12 cellular contexts compared by ENCODE assay signal in the genomic region with DNA sequence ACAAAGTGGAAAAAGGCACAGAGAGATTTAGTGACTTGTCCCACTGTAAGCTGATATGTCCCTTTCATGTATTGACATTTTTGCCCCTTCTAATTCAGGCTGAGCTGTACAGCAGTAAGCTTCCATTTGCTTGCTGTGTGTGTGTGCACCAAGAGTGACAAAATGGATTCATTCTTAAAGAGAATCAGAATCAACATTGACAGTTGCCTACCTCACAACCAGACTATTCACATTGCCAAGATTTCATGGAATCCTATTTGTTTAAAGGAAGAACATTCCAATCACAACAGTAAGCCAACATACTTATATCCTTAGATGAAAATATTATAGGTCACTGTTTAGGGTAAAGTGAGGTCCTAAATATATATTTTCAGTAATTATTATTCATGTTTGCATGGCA.
DNase-seq lines count a peak whose midpoint lies in the region; ATAC-seq and TF ChIP-seq lines count a peak whose summit lies in the region.
"Had no signal": no experiment of that assay in that cellular context is flagged by ENCODE, and none has a peak within 500 bp of the region (broad histone marks: within the 10 kb centered on the region; RNA-seq: fewer than 3 reads in every experiment).

No MANE protein-coding gene starts in this region.

- no peak overlapping the region for H3K4me3 Mint-ChIP-seq in naive thymus-derived CD8-positive, alpha-beta T cell

- DNase-seq in AG10803 (ENCODE audit: low read depth) (peak; percentile 17), NCI-H226 (peak; percentile 28), astrocyte of the spinal cord (ENCODE audit: low read depth, low spot score) (peak; percentile 22), iris pigment epithelial cell (ENCODE audit: low read depth) (peak; percentile 27), cerebellum (ENCODE audit: low spot score) (no peak), RPMI8226 (no peak)
- no peak for DNase-seq in naive thymus-derived CD8-positive, alpha-beta T cell
- no peak for DNase-seq in stimulated activated CD4-positive, alpha-beta T cell treated with anti-CD3 and anti-CD28 coated beads, Interleukin-4, amount 100 ng/mL, for 1 hour
- DNase-seq: Caco-2, NCI-H1092 treated with DMSO at 0.1 percent for 48 hours, NCI-H1694 treated with DMSO at 0.1 percent for 48 hours, NCI-H2171 had no signal

- H3K4me3 ChIP-seq in AG10803 (ENCODE audit: low read length): no peak overlapping the region
- H3K4me3 ChIP-seq in astrocyte of the spinal cord (ENCODE audit: low read depth, low read length): no peak overlapping the region

- peaks cover 2 to 9% (median 4%) of the 10 kb centered on the region in 5 donors for H3K27me3 Mint-ChIP-seq in naive thymus-derived CD8-positive, alpha-beta T cell

- TF ChIP-seq CTCF in AG10803 (conservative IDR thresholded peaks at IDR 0.05; ENCODE audit: low read length) (no peak), astrocyte of the spinal cord (IDR thresholded peaks at IDR 0.05; ENCODE audit: low read depth, low read length) (no peak)

- H3K9me3 Mint-ChIP-seq in naive thymus-derived CD8-positive, alpha-beta T cell: no peaks in the 10 kb centered on the region

- no peak for ATAC-seq in naive thymus-derived CD8-positive, alpha-beta T cell

- peaks cover 0 to 2% (median 0%) of the 10 kb centered on the region in 4 donors for H3K4me1 Mint-ChIP-seq in naive thymus-derived CD8-positive, alpha-beta T cell

- POLR2A ChIA-PET in naive thymus-derived CD8-positive, alpha-beta T cell (lab: Charles Lee): no interaction called here

- no peaks in the 10 kb centered on the region for H3K36me3 Mint-ChIP-seq in naive thymus-derived CD8-positive, alpha-beta T cell

- in situ Hi-C loops in astrocyte of the spinal cord (cut with HindIII; ENCODE audit: low sequenced_read_pairs): no loop called here

- H3K27ac Mint-ChIP-seq in naive thymus-derived CD8-positive, alpha-beta T cell: no peak overlapping the region

Comparison
In these comparisons a context has a peak if more than half of its experiments do, and no peak if none do; other contexts are left out.
1. DNase-seq: peak in AG10803 (single experiment), NCI-H226 (single experiment), astrocyte of the spinal cord (single experiment) and iris pigment epithelial cell (single experiment); none in cerebellum (single experiment), naive thymus-derived CD8-positive, alpha-beta T cell (0 of 10), RPMI8226 (single experiment) and stimulated activated CD4-positive, alpha-beta T cell treated with anti-CD3 and anti-CD28 coated beads, Interleukin-4, amount 100 ng/mL, for 1 hour (single experiment).